ENCODE assay signal across 8 cellular contexts in genomic region chrX:1246816-1247215, GRCh38. TPM values are rescaled to one million over a fixed set of nuclear protein-coding genes. Genes with fewer than 3 reads are reported as not detected.
DNase-seq lines count a peak whose midpoint lies in the region; ATAC-seq and TF ChIP-seq lines count a peak whose summit lies in the region.

No MANE protein-coding gene starts in this region.

- DNase-seq in Ammon's horn (ENCODE audit: low spot score) (peak; percentile 51), NB4 (ENCODE audit: low read depth) (peak; percentile 79), lower leg skin (ENCODE audit: low spot score in 2 of 2) (peak; percentile 54 to 93), putamen (ENCODE audit: low spot score) (no peak)
- DNase-seq in activated CD4-positive, alpha-beta T cell treated with anti-CD3 and anti-CD28 coated beads for 24 hours (ENCODE audit: low read depth in 2 of 2): peak; percentile 78 to 86
- DNase-seq in central memory CD8-positive, alpha-beta T cell (ENCODE audit: low spot score in 2 of 2): peak; percentile 74 to 77
- peak; percentile 75 for DNase-seq in stimulated activated CD8-positive, alpha-beta memory T cell treated with anti-CD3 and anti-CD28 coated beads, Interleukin-15, amount 100 ng/mL, for 1 hour (ENCODE audit: low read depth)

- peaks cover 6% of the 10 kb centered on the region for H3K36me3 Mint-ChIP-seq in central memory CD8-positive, alpha-beta T cell (ENCODE audit: insufficient read depth)

- H3K27me3 Mint-ChIP-seq in central memory CD8-positive, alpha-beta T cell: no peaks in the 10 kb centered on the region

- H3K4me1 Mint-ChIP-seq in central memory CD8-positive, alpha-beta T cell: peaks cover 8% of the 10 kb centered on the region

- intact Hi-C loops in lower leg skin (cut with DNase I; ENCODE audit: low total_unique reads): no loop called here

- H3K4me3 ChIP-seq in NB4 (ENCODE audit: low read depth, low read length) (no peak overlapping the region), lower leg skin (ENCODE audit: low read depth, poor library complexity, severe bottlenecking) (no peak overlapping the region)

- no peaks in the 10 kb centered on the region for H3K9me3 Mint-ChIP-seq in central memory CD8-positive, alpha-beta T cell

- 11 to 18% methylated on average over 18 of the region's 18 CpGs for WGBS in lower leg skin, 2 donors

- ATAC-seq in GM19395 (IDR thresholded peaks at IDR 0.05; ENCODE audit: unreplicated experiment): peak; percentile 63
- peak; percentile 57 for ATAC-seq in central memory CD8-positive, alpha-beta T cell (replicated peaks; ENCODE audit: extremely low read depth, poor library complexity, severe bottlenecking)

- TF ChIP-seq CTCF in NB4 (IDR thresholded peaks at IDR 0.05; ENCODE audit: low read depth, low read length): peak; percentile 71
- TF ChIP-seq CTCF in lower leg skin (IDR thresholded peaks at IDR 0.05): no peak

- TF ChIP-seq POLR2A in NB4 (IDR thresholded peaks at IDR 0.05; ENCODE audit: extremely low read depth, insufficient read length): no peak
- TF ChIP-seq POLR2A in lower leg skin (IDR thresholded peaks at IDR 0.05): no peak

- H3K27ac Mint-ChIP-seq in central memory CD8-positive, alpha-beta T cell (ENCODE audit: low read depth): peak overlapping the region; percentile 59

- peak overlapping the region; percentile 31 for H3K4me3 Mint-ChIP-seq in central memory CD8-positive, alpha-beta T cell

RNA-seq across cellular contexts. Expression of gene CSF2RA, which starts 21.8 kb away (rescaled TPM):
- 1 to 10 TPM; 2.4 to 7.5 (median 4.6) TPM for total RNA-seq in lower leg skin

RNA-seq across cellular contexts. Expression of gene CRLF2, which starts 34.4 kb away (rescaled TPM):
- total RNA-seq in lower leg skin: 1 to 10 TPM in 1 of 4 donors, not detected in 3; 1.1 TPM
